ENCODE assay signal across 4 cellular contexts in the genomic region with DNA sequence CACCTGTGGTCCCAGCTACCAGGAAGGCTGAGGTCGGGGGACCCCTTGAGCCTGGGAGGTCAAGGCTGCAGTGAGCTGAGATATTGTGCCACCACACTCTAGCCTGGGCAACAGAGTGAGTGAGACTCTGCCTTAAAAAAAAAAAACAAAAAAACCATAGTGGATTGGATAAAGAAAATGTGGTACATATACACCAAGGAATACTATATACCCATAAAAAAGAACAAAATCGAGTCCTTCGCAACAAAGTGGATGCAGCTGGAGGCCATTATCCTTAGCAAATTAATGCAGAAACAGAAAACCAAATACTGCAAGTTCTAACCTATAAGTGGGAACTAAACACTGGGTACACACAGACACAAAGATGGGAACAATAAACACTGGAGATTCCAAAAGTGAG.
TF ChIP-seq lines count a peak whose summit lies in the region.

No MANE protein-coding gene starts in this region.

TF ChIP-seq in SK-N-SH treated with all-trans-retinoic acid at 6 μM for 48 hours, 23 proteins besides CTCF, POLR2A, EP300 and RAD21:
- peak; percentile 70 for TF ChIP-seq ZNF8 (CRISPR knock-in tag; IDR thresholded peaks at IDR 0.05)
- TF ChIP-seq ZFP3 (CRISPR knock-in tag; IDR thresholded peaks at IDR 0.05), result no peak

TF ChIP-seq in SK-N-SH, 30 proteins besides CTCF, POLR2A, EP300 and RAD21:
- no peak for TF ChIP-seq GATA2 (CRISPR knock-in tag; IDR thresholded peaks at IDR 0.05)
- TF ChIP-seq TEAD4 (IDR thresholded peaks at IDR 0.05; ENCODE audit: borderline replicate concordance, insufficient read depth), result no peak
- TF ChIP-seq, protein P1, sequence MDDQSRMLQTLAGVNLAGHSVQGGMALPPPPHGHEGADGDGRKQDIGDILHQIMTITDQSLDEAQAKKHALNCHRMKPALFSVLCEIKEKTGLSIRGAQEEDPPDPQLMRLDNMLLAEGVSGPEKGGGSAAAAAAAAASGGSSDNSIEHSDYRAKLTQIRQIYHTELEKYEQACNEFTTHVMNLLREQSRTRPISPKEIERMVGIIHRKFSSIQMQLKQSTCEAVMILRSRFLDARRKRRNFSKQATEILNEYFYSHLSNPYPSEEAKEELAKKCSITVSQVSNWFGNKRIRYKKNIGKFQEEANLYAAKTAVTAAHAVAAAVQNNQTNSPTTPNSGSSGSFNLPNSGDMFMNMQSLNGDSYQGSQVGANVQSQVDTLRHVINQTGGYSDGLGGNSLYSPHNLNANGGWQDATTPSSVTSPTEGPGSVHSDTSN (IDR thresholded peaks at IDR 0.05), result no peak
- TF ChIP-seq RFX5 (IDR thresholded peaks at IDR 0.05; ENCODE audit: low read length), result no peak
- TF ChIP-seq, protein P2, sequence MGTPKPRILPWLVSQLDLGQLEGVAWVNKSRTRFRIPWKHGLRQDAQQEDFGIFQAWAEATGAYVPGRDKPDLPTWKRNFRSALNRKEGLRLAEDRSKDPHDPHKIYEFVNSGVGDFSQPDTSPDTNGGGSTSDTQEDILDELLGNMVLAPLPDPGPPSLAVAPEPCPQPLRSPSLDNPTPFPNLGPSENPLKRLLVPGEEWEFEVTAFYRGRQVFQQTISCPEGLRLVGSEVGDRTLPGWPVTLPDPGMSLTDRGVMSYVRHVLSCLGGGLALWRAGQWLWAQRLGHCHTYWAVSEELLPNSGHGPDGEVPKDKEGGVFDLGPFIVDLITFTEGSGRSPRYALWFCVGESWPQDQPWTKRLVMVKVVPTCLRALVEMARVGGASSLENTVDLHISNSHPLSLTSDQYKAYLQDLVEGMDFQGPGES (IDR thresholded peaks at IDR 0.05; ENCODE audit: low read depth, low read length), result no peak
- no peak for TF ChIP-seq MEF2A (IDR thresholded peaks at IDR 0.05; ENCODE audit: borderline replicate concordance, low read depth)
- no peak for TF ChIP-seq GABPA (IDR thresholded peaks at IDR 0.05; ENCODE audit: low read depth)
- TF ChIP-seq RXRA (IDR thresholded peaks at IDR 0.05; ENCODE audit: borderline replicate concordance, low read depth), result no peak
- no peak for TF ChIP-seq SIN3A (IDR thresholded peaks at IDR 0.05; ENCODE audit: borderline replicate concordance, low read depth, low read length)
- no peak for TF ChIP-seq FOXM1 (IDR thresholded peaks at IDR 0.05; ENCODE audit: low read depth)
- TF ChIP-seq TCF12 (IDR thresholded peaks at IDR 0.05), result no peak
- TF ChIP-seq, protein P3, sequence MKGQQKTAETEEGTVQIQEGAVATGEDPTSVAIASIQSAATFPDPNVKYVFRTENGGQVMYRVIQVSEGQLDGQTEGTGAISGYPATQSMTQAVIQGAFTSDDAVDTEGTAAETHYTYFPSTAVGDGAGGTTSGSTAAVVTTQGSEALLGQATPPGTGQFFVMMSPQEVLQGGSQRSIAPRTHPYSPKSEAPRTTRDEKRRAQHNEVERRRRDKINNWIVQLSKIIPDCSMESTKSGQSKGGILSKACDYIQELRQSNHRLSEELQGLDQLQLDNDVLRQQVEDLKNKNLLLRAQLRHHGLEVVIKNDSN (IDR thresholded peaks at IDR 0.05; ENCODE audit: borderline replicate concordance, low read depth), result no peak
- no peak for TF ChIP-seq FOSL2 (IDR thresholded peaks at IDR 0.05; ENCODE audit: borderline replicate concordance, low read depth)
- TF ChIP-seq EZH2phosphoT487 (IDR thresholded peaks at IDR 0.05; ENCODE audit: borderline replicate concordance, low read depth), result no peak
- no peak for TF ChIP-seq ELF1 (IDR thresholded peaks at IDR 0.05)
- TF ChIP-seq CHD2 (IDR thresholded peaks at IDR 0.05; ENCODE audit: low read length, partially characterized antibody), result no peak

TF ChIP-seq in HEK293, 187 proteins besides CTCF, POLR2A, EP300 and RAD21:
- TF ChIP-seq ZNF146 (tag by site-specific recombination; IDR thresholded peaks at IDR 0.05) (peak; percentile 87), ZNF521 (tag by site-specific recombination; IDR thresholded peaks at IDR 0.05) (no peak), ZNF324 (tag by site-specific recombination; IDR thresholded peaks at IDR 0.05) (no peak)
- TF ChIP-seq, protein P4, sequence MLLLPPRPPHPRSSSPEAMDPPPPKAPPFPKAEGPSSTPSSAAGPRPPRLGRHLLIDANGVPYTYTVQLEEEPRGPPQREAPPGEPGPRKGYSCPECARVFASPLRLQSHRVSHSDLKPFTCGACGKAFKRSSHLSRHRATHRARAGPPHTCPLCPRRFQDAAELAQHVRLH (tag by site-specific recombination; IDR thresholded peaks at IDR 0.05), result peak; percentile 48; the same call in 1 of the 2 replicates
TF ChIP-seq in HEK293: peak in this region for 2.

TF ChIP-seq in K562, 482 proteins besides CTCF, POLR2A, EP300 and RAD21:
- TF ChIP-seq ZNF146 (CRISPR knock-in tag; IDR thresholded peaks at IDR 0.05; ENCODE audit: unreplicated experiment) (peak; percentile 36), BCOR (IDR thresholded peaks at IDR 0.05) (0 out of 2 replicates have a peak, but pooled peaks have one; percentile 14), ZNF445 (CRISPR knock-in tag; IDR thresholded peaks at IDR 0.05; ENCODE audit: low read depth) (no peak)
